8 cellular contexts compared by ENCODE assay signal in the genomic region with DNA sequence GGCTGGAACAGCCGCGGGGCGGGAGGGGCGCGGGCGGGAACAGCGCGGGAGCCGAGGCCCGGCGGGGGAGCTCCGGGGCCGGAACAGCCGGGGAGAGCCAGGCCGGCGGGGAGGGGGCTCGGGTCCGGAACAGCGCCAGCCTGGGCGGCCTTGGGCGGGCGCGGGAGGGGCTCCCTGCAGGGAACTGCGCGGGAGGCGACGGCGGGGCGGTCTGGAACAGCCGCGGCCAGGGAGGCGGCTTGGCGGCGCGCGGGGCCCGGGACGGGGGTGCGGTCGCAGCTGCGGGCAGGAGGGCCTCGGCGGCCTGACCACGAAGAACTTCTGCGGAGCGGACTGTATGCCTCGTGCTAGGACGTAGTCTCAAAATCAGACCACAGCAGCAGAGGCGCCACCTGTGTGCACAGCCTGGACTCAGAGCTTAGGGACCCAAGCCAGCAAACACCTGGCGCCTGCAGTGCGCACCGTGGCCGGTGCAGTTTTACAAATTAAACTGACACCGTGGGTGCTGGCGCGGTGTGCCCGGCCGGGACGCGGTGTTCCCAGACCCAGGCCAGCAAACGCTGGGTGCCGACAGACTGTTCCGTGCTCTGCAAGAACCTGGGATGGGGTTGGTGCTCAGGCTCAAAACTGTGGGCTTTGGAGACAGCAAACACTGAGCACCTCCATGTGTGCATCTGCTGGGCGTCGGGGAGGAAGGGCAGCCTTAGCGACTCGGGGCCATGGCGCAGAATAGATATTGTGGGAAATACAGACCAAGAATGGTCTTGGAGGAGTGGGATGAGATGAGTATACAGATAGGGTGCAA. TPM values are rescaled to one million over a fixed set of nuclear protein-coding genes. Genes with fewer than 3 reads are reported as not detected.
DNase-seq lines count a peak whose midpoint lies in the region; ATAC-seq and TF ChIP-seq lines count a peak whose summit lies in the region.

No MANE protein-coding gene starts in this region.

- H3K4me1 ChIP-seq in CD8-positive, alpha-beta T cell (ENCODE audit: insufficient read depth, low read length) = peaks cover 12% of the 10 kb centered on the region
- H3K4me1 ChIP-seq in OCI-LY7 (ENCODE audit: insufficient read depth, low read length, poor library complexity, severe bottlenecking) = peaks cover 30% of the 10 kb centered on the region
- H3K4me1 ChIP-seq in upper lobe of right lung = peaks cover 19% of the 10 kb centered on the region

- no peaks in the 10 kb centered on the region for H4K20me1 ChIP-seq in OCI-LY7 (ENCODE audit: insufficient read depth, low read length)

- peak in 5 of 7 experiments; percentile 76 to 86 (median 81) for DNase-seq in CD8-positive, alpha-beta T cell
- peak; percentile 93 for DNase-seq in OCI-LY7 (ENCODE audit: low spot score)
- peak; percentile 91 for DNase-seq in activated gamma-delta T cell (lab: John Stamatoyannopoulos, UW)
- DNase-seq in foreskin melanocyte = peak; percentile 30
- DNase-seq in osteocyte (ENCODE audit: extremely low spot score, unreplicated experiment) = peak; percentile 95
- DNase-seq in upper lobe of right lung = peak; percentile 96

- peak; percentile 46 for ATAC-seq in CD8-positive, alpha-beta T cell
- ATAC-seq in GM19395 (IDR thresholded peaks at IDR 0.05; ENCODE audit: unreplicated experiment) = peak; percentile 64
- ATAC-seq in HG03469 (IDR thresholded peaks at IDR 0.05; ENCODE audit: unreplicated experiment) = peak; percentile 24
- ATAC-seq in upper lobe of right lung = peak; percentile 91

- H3K79me2 ChIP-seq in OCI-LY7 (ENCODE audit: insufficient read depth, low read depth, low read length) = no peaks in the 10 kb centered on the region; the same call in 1 of the 2 replicates

- H3K27ac Mint-ChIP-seq in CD8-positive, alpha-beta T cell = peak overlapping the region; percentile 86
- H3K27ac Mint-ChIP-seq in osteocyte (ENCODE audit: unreplicated experiment) = peak overlapping the region; percentile 91

- H3K36me3 ChIP-seq in CD8-positive, alpha-beta T cell (ENCODE audit: insufficient read depth, low read length) = no peaks in the 10 kb centered on the region
- H3K36me3 ChIP-seq in OCI-LY7 (ENCODE audit: insufficient read depth, low read length) (peaks cover 4% of the 10 kb centered on the region; the same call in 1 of the 2 replicates), upper lobe of right lung (no peaks in the 10 kb centered on the region)

- H3K4me2 ChIP-seq in OCI-LY7 (ENCODE audit: low read length) = peak overlapping the region; percentile 89

- H3K9me3 ChIP-seq in CD8-positive, alpha-beta T cell (ENCODE audit: low read length) = peaks cover 5% of the 10 kb centered on the region
- H3K9me3 ChIP-seq in OCI-LY7 (ENCODE audit: low read length) (peaks cover 12% of the 10 kb centered on the region), upper lobe of right lung (peaks cover 10% of the 10 kb centered on the region)

- CTCF ChIA-PET in CD8-positive, alpha-beta T cell (lab: Charles Lee) = interaction anchor here (0.7 to 2.2 kb wide), 6 partner anchors 13 to 272 kb away, joined by 3 to 13 read pairs (median 4); partner anchors contain the start of genes ACTL10, C20orf144 and PXMP4
- CTCF ChIA-PET in OCI-LY7 (lab: Charles Lee; ENCODE audit: unreplicated experiment) = interaction anchor here (1.0 kb wide), 1 partner anchor 51 kb away, joined by 4 read pairs; no protein-coding TSS in a partner anchor

- H2AFZ ChIP-seq in OCI-LY7 (ENCODE audit: low read length) = peak overlapping the region; percentile 40

- no peaks in the 10 kb centered on the region for H3K27me3 Mint-ChIP-seq in CD8-positive, alpha-beta T cell (ENCODE audit: low read depth)
- no peaks in the 10 kb centered on the region for H3K27me3 Mint-ChIP-seq in osteocyte (ENCODE audit: unreplicated experiment)

- no peak for TF ChIP-seq CTCF in CD8-positive, alpha-beta T cell (IDR thresholded peaks at IDR 0.05)
- TF ChIP-seq CTCF in OCI-LY7 (conservative IDR thresholded peaks at IDR 0.05; ENCODE audit: low read length) (peak; percentile 30; the same call in 1 of the 2 replicates), osteocyte (IDR thresholded peaks at IDR 0.05) (no peak), upper lobe of right lung (IDR thresholded peaks at IDR 0.05) (no peak)

- intact Hi-C loops in CD8-positive, alpha-beta T cell (cut with DNase I, micrococcal nuclease) = loop anchor here (1.0 to 5.0 kb wide), 13 partner anchors 12 to 630 kb away; partner anchors contain the start of genes CDK5RAP1 (in 2 of the 2), CHMP4B (in 2 of the 2), PXMP4 (in 2 of the 2) and ACTL10 (in 1 of the 2)
- intact Hi-C loops in OCI-LY7 (cut with micrococcal nuclease; ENCODE audit: unreplicated experiment) (loop anchor here (1.0 to 5.0 kb wide), 4 partner anchors 46 to 285 kb away; partner anchors contain the start of gene CHMP4B), upper lobe of right lung (cut with DNase I) (no loop called here)

- H3K4me3 ChIP-seq in CD8-positive, alpha-beta T cell (ENCODE audit: low read depth, low read length) = peak overlapping the region; percentile 64
- H3K4me3 ChIP-seq in OCI-LY7 (ENCODE audit: low read depth, low read length, poor library complexity, severe bottlenecking) = peak overlapping the region; percentile 70
- peak overlapping the region; percentile 69 for H3K4me3 ChIP-seq in upper lobe of right lung

- H3K9me3 Mint-ChIP-seq in CD8-positive, alpha-beta T cell = peaks cover 5% of the 10 kb centered on the region
- peaks cover 9% of the 10 kb centered on the region for H3K9me3 Mint-ChIP-seq in osteocyte (ENCODE audit: unreplicated experiment)

- H3K4me1 Mint-ChIP-seq in CD8-positive, alpha-beta T cell (ENCODE audit: low read depth) = peaks cover 20% of the 10 kb centered on the region
- peaks cover 27% of the 10 kb centered on the region for H3K4me1 Mint-ChIP-seq in osteocyte (ENCODE audit: unreplicated experiment)

- BruUV-seq in OCI-LY7 (replicated peaks; lab: Mats Ljungman, UMichigan) = TSS peak; percentile 56

- H3K4me3 Mint-ChIP-seq in CD8-positive, alpha-beta T cell = peak overlapping the region; percentile 87
- H3K4me3 Mint-ChIP-seq in osteocyte (ENCODE audit: unreplicated experiment) = peak overlapping the region; percentile 60

- peaks cover 13% of the 10 kb centered on the region for H3K36me3 Mint-ChIP-seq in CD8-positive, alpha-beta T cell
- peaks cover 9% of the 10 kb centered on the region for H3K36me3 Mint-ChIP-seq in osteocyte (ENCODE audit: unreplicated experiment)

- H3K9me2 ChIP-seq in OCI-LY7 (ENCODE audit: insufficient read depth, low read length) = no peaks in the 10 kb centered on the region

- POLR2A ChIA-PET in CD8-positive, alpha-beta T cell (lab: Charles Lee) = interaction anchor here (0.6 to 2.5 kb wide), 18 partner anchors 11 to 380 kb away, joined by 3 to 37 read pairs (median 7); partner anchors contain the start of genes CBFA2T2, CHMP4B, E2F1 and EIF2S2
- POLR2A ChIA-PET in OCI-LY7 (lab: Charles Lee) = interaction anchor here (0.5 to 1.2 kb wide), 8 partner anchors 13 to 770 kb away, joined by 3 to 6 read pairs (median 4); no protein-coding TSS in a partner anchor

- H3K27me3 ChIP-seq in CD8-positive, alpha-beta T cell (ENCODE audit: insufficient read depth, low read length) = no peaks in the 10 kb centered on the region
- H3K27me3 ChIP-seq in upper lobe of right lung = no peaks in the 10 kb centered on the region

- H3K27ac ChIP-seq in CD8-positive, alpha-beta T cell (ENCODE audit: low read depth, low read length) = peak overlapping the region; percentile 52
- peak overlapping the region; percentile 90 for H3K27ac ChIP-seq in OCI-LY7 (ENCODE audit: low read depth, low read length, poor library complexity, severe bottlenecking)
- peak overlapping the region; percentile 93 for H3K27ac ChIP-seq in upper lobe of right lung

RNA-seq across cellular contexts. Expression of gene ZNF341, which starts 0.6 kb away (rescaled TPM):
- total RNA-seq in CD8-positive, alpha-beta T cell = 1 to 10 TPM; 2.4 to 2.9 TPM
- total RNA-seq in OCI-LY7 (2014; rRNA removed; shearing (Covaris generic)) = 3.2 and 3.4 TPM in 2 replicates
- 6.8 and 7.7 TPM in 2 replicates for total RNA-seq in OCI-LY7 (2022)
- 2.6 and 3.4 TPM in 2 replicates for total RNA-seq in osteocyte
- 4.8 TPM for total RNA-seq in upper lobe of right lung

RNA-seq across cellular contexts. Expression of gene PXMP4, which starts 12.3 kb away (rescaled TPM):
- 1 to 10 TPM; 2.7 to 2.8 TPM for total RNA-seq in CD8-positive, alpha-beta T cell
- 3.1 and 4.2 TPM in 2 replicates for total RNA-seq in OCI-LY7 (2014; rRNA removed; shearing (Covaris generic))
- 7.8 and 8.2 TPM in 2 replicates for total RNA-seq in OCI-LY7 (2022)
- 2.1 and 3.4 TPM in 2 replicates for total RNA-seq in osteocyte
- 35.6 TPM for total RNA-seq in upper lobe of right lung

RNA-seq across cellular contexts. Expression of gene E2F1, which starts 46.2 kb away (rescaled TPM):
- 1 to 10 TPM; 1.2 to 1.3 TPM for total RNA-seq in CD8-positive, alpha-beta T cell
- 128 and 135 TPM in 2 replicates for total RNA-seq in OCI-LY7 (2014; rRNA removed; shearing (Covaris generic))
- total RNA-seq in OCI-LY7 (2022) (148 and 168 TPM in 2 replicates), osteocyte (5.6 and 6.3 TPM in 2 replicates), upper lobe of right lung (2.4 TPM)

RNA-seq across cellular contexts. Expression of gene NECAB3, which starts 58.1 kb away (rescaled TPM):
- 1 to 10 TPM; 5.7 to 5.9 TPM for total RNA-seq in CD8-positive, alpha-beta T cell
- total RNA-seq in OCI-LY7 (2014; rRNA removed; shearing (Covaris generic)) = 48.2 and 62.4 TPM in 2 replicates
- total RNA-seq in OCI-LY7 (2022) (71.3 and 79.4 TPM in 2 replicates), osteocyte (29.1 and 30.0 TPM in 2 replicates), upper lobe of right lung (56.2 TPM)

Comparison
In these comparisons a context has a peak if more than half of its experiments do, and no peak if none do; other contexts are left out.
1. Peak in every context shown above with its lines: DNase-seq, ATAC-seq, H3K4me3 ChIP-seq and H3K27ac ChIP-seq.
2. ATAC-seq: peak in every context shown above with its lines; median percentile 91 in upper lobe of right lung; 64 in GM19395; 46 in CD8-positive, alpha-beta T cell; 24 in HG03469.
3. DNase-seq: peak in every context shown above with its lines; median percentile 96 in upper lobe of right lung; 95 in osteocyte; 93 in OCI-LY7; 91 in activated gamma-delta T cell; 81 in CD8-positive, alpha-beta T cell; 30 in foreskin melanocyte.
4. RNA of gene E2F1, which starts 46.2 kb away (total RNA-seq): 128 to 168 TPM in OCI-LY7; 5.6 to 6.3 TPM in osteocyte, 2.4 TPM in upper lobe of right lung (single experiment) and 1.2 to 1.3 TPM in CD8-positive, alpha-beta T cell; every median in the first group is over 10 times any median in the second.